ENCODE assay signal across 9 cellular contexts in genomic region chr6:71038966-71039365, GRCh38.
"Had no signal": no experiment of that assay in that cellular context is flagged by ENCODE, and none has a peak within 500 bp of the region (broad histone marks: within the 10 kb centered on the region; RNA-seq: fewer than 3 reads in every experiment).

No MANE protein-coding gene starts in this region.

- DNase-seq: activated naive CD4-positive, alpha-beta T cell treated with anti-CD3 and anti-CD28 coated beads, Interleukin-2, amount 50 U/mL, for 16 hours; adrenal gland; cortex of kidney; effector CD8-positive, alpha-beta T cell; midbrain; naive B cell; stimulated activated CD4-positive, alpha-beta T cell treated with anti-CD3 and anti-CD28 coated beads, Interleukin-15, amount 100 ng/mL, for 24 hours; stimulated activated CD4-positive, alpha-beta T cell treated with anti-CD3 and anti-CD28 coated beads, Interleukin-4, amount 100 ng/mL, for 4 hours; stimulated activated naive CD8-positive, alpha-beta T cell treated with anti-CD3 and anti-CD28 coated beads, Interleukin-15, amount 100 ng/mL, for 72 hours had no signal

- ATAC-seq: stimulated activated naive CD8-positive, alpha-beta T cell treated with anti-CD3 and anti-CD28 coated beads, Interleukin-15, amount 100 ng/mL, for 72 hours had no signal
